24 cellular contexts compared by ENCODE assay signal in the genomic region with DNA sequence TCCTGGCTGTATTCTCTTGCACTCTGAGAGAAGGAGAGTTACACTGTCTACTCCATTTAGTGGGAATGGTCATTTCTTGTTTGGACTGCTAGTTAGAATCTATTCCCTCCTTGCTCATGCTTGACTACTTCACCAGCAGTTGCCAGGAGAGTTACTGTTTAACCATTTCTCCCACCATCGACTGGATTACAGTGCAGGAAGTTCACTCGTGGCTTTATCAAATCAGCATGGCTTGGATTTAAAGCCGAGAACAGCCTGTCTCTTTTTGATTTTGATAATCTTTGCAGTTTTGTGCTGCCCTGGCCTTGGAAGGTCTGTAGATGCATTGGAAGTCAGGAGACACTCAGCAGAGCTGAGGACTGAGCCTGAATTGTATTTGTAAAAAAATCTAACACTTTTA. TPM values are rescaled to one million over a fixed set of nuclear protein-coding genes. Genes with fewer than 3 reads are reported as not detected.
DNase-seq lines count a peak whose midpoint lies in the region; ATAC-seq, FAIRE-seq and TF ChIP-seq lines count a peak whose summit lies in the region.
"Had no signal": no experiment of that assay in that cellular context is flagged by ENCODE, and none has a peak within 500 bp of the region (broad histone marks: within the 10 kb centered on the region; RNA-seq: fewer than 3 reads in every experiment).

No MANE protein-coding gene starts in this region.

- no peak overlapping the region for H3K4me3 Mint-ChIP-seq in CD4-positive, alpha-beta T cell
- H3K4me3 Mint-ChIP-seq: H9 had no signal

- intact Hi-C loops in colonic mucosa (cut with DNase I) = no loop called here
- intact Hi-C loops in CD4-positive, alpha-beta T cell (cut with DNase I, micrococcal nuclease) = no loop called here

- no peaks in the 10 kb centered on the region for H3K36me3 Mint-ChIP-seq in CD4-positive, alpha-beta T cell (ENCODE audit: low read depth)

- no peaks in the 10 kb centered on the region for H3K9me3 ChIP-seq in colonic mucosa
- no peaks in the 10 kb centered on the region for H3K9me3 ChIP-seq in CD4-positive, alpha-beta T cell (ENCODE audit: control insufficient read depth, low read length)
- H3K9me3 ChIP-seq: BLaER1 had no signal

- CTCF ChIA-PET in CD4-positive, alpha-beta T cell (lab: Charles Lee) = interaction anchor here (0.5 kb wide), 1 partner anchor 94 kb away, joined by 3 read pairs; no protein-coding TSS in a partner anchor

- no peaks in the 10 kb centered on the region for H3K36me3 ChIP-seq in colonic mucosa
- H3K36me3 ChIP-seq: BLaER1 had no signal

- no peak for ATAC-seq in CD4-positive, alpha-beta T cell (ENCODE audit: poor library complexity)
- ATAC-seq: Panc1, Right ventricle myocardium inferior had no signal

- FAIRE-seq in GM12892 (lab: Jason Lieb, UNC) = no peak
- FAIRE-seq: GM12891 had no signal

- H3K9ac ChIP-seq in colonic mucosa (ENCODE audit: low read depth in 2 of 2, low read length in 2 of 2) = peak overlapping the region in 1 of 2 donors; percentile 55
- H3K9ac ChIP-seq: BLaER1 had no signal

- H3K4me1 ChIP-seq in colonic mucosa = peaks cover 3% of the 10 kb centered on the region
- H3K4me1 ChIP-seq: BLaER1 had no signal

- POLR2A ChIA-PET in CD4-positive, alpha-beta T cell (lab: Charles Lee) = no interaction called here

- H3K27ac Mint-ChIP-seq in CD4-positive, alpha-beta T cell = no peak overlapping the region
- H3K27ac Mint-ChIP-seq: H9 had no signal

- TF ChIP-seq POLR2A in GM12892 (IDR thresholded peaks at IDR 0.05; ENCODE audit: low read depth, low read length) = no peak

- in situ Hi-C loops in ACHN (cut with HindIII; ENCODE audit: low pct_ligation_motif_present, low pct_unique_long_range_greater_than_20kb, low sequenced_read_pairs) = no loop called here

- TF ChIP-seq CTCF in colonic mucosa (IDR thresholded peaks at IDR 0.05) = no peak
- TF ChIP-seq CTCF in CD4-positive, alpha-beta T cell (IDR thresholded peaks at IDR 0.05) = no peak

- no peaks in the 10 kb centered on the region for H3K27me3 ChIP-seq in colonic mucosa
- no peaks in the 10 kb centered on the region for H3K27me3 ChIP-seq in CD4-positive, alpha-beta T cell (ENCODE audit: control insufficient read depth, insufficient read depth, low read length)
- H3K27me3 ChIP-seq: BLaER1 had no signal

- no peak overlapping the region for H3K4me3 ChIP-seq in colonic mucosa
- H3K4me3 ChIP-seq: BLaER1 had no signal

- no peak overlapping the region for H3K27ac ChIP-seq in colonic mucosa
- H3K27ac ChIP-seq in CD4-positive, alpha-beta T cell (ENCODE audit: low read depth, low read length) = no peak overlapping the region
- H3K27ac ChIP-seq: 22Rv1, BLaER1 had no signal

- peaks cover 2% of the 10 kb centered on the region for H3K9me3 Mint-ChIP-seq in CD4-positive, alpha-beta T cell

- DNase-seq in ACHN (peak; percentile 75), colonic mucosa (peak; percentile 32), kidney tubule cell (ENCODE audit: low spot score) (peak; percentile 81), mucosa of gallbladder (ENCODE audit: low spot score) (peak; percentile 28), SKM-1 (lab: John Stamatoyannopoulos, UW; ENCODE audit: unreplicated experiment) (no peak), C1 segment of cervical spinal cord (lab: John Stamatoyannopoulos, UW) (no peak), GM12892 (ENCODE audit: insufficient read length) (no peak)
- no peak for DNase-seq in CD4-positive, alpha-beta T cell
- DNase-seq: GF-D8, H9, IMR-90, Karpas-422, MM.1S, NCI-H1092 treated with DMSO at 0.1 percent for 48 hours, NCI-H1694 treated with DMSO at 0.1 percent for 48 hours, NCI-H2107, NCI-H2227 treated with DMSO at 0.1 percent for 48 hours, NCI-H524 treated with DMSO at 0.1 percent for 48 hours had no signal

- no peaks in the 10 kb centered on the region for H3K4me1 Mint-ChIP-seq in CD4-positive, alpha-beta T cell (ENCODE audit: low read depth)
- H3K4me1 Mint-ChIP-seq: H9 had no signal

- H3K27me3 Mint-ChIP-seq in CD4-positive, alpha-beta T cell = no peaks in the 10 kb centered on the region

RNA-seq across cellular contexts. Expression of a gene that starts 3.2 kb away (rescaled TPM):
- total RNA-seq in colonic mucosa (1 to 10 TPM; 4.6 to 9.5 TPM), mucosa of gallbladder (29.4 TPM)
- total RNA-seq in CD4-positive, alpha-beta T cell = not detected
- polyA plus RNA-seq in GM12892 (2012; ENCODE audit: missing spikeins) = not detected
- total RNA-seq: Daoy, H9, IMR-90, Right ventricle myocardium inferior had no signal
- polyA plus RNA-seq: IMR-90 had no signal

Comparison
In these comparisons a context has a peak if more than half of its experiments do, and no peak if none do; other contexts are left out.
1. DNase-seq: peak in ACHN (single experiment), colonic mucosa (single experiment), kidney tubule cell (single experiment) and mucosa of gallbladder (single experiment); none in CD4-positive, alpha-beta T cell (0 of 10), SKM-1 (single experiment), C1 segment of cervical spinal cord (0 of 14) and GM12892 (single experiment).
2. RNA of a gene that starts 3.2 kb away (total RNA-seq): 29.4 TPM in mucosa of gallbladder (single experiment) and 4.6 to 9.5 TPM in colonic mucosa; not detected in CD4-positive, alpha-beta T cell; every median in the first group is over 4 times any median in the second.